Comparison of ENCODE assay signal across 13 cellular contexts in genomic region chr12:82708507-82708906, GRCh38. TPM values are rescaled to one million over a fixed set of nuclear protein-coding genes. Genes with fewer than 3 reads are reported as not detected.
DNase-seq lines count a peak whose midpoint lies in the region; ATAC-seq and TF ChIP-seq lines count a peak whose summit lies in the region.
"Had no signal": no experiment of that assay in that cellular context is flagged by ENCODE, and none has a peak within 500 bp of the region (broad histone marks: within the 10 kb centered on the region; RNA-seq: fewer than 3 reads in every experiment).

No MANE protein-coding gene starts in this region.

- H3K36me3 Mint-ChIP-seq in H9 (ENCODE audit: insufficient read depth in 1 of 3, low read depth in 3 of 3) (peaks cover 10 to 20% (median 14%) of the 10 kb centered on the region in 3 experiments; a peak in 6 of 7 replicates), chondrocyte (ENCODE audit: low read depth) (peaks cover 2% of the 10 kb centered on the region)

- H3K79me1 ChIP-seq in H9 (ENCODE audit: insufficient read depth, low read depth, low read length, poor library complexity, severe bottlenecking) = no peaks in the 10 kb centered on the region

- TF ChIP-seq CTCF in H9 (conservative IDR thresholded peaks at IDR 0.05) = no peak
- TF ChIP-seq CTCF in dorsolateral prefrontal cortex (IDR thresholded peaks at IDR 0.05 in 54 of 56, conservative IDR thresholded peaks at IDR 0.05 in 2 of 56; ENCODE audit: low read depth in 1 of 56, partially characterized antibody in 56 of 56) = peak in 6 of 56 donors; percentile 7 to 33 (median 18)
- no peak for TF ChIP-seq CTCF in chondrocyte (IDR thresholded peaks at IDR 0.05)

- peak overlapping the region in 8 of 59 donors; percentile 3 to 27 (median 20) for H3K4me3 ChIP-seq in dorsolateral prefrontal cortex

- H3K27me3 Mint-ChIP-seq in H9 (ENCODE audit: low read depth) (no peaks in the 10 kb centered on the region), chondrocyte (ENCODE audit: low read depth) (no peaks in the 10 kb centered on the region)
- H3K27me3 Mint-ChIP-seq: CD4-positive, alpha-beta T cell; naive thymus-derived CD4-positive, alpha-beta T cell had no signal

- WGBS in H9 (ENCODE audit: extremely low coverage, insufficient read length, low lambda C conversion rate) = no CpG with 5 or more reads among the region's 6 CpGs

- H4K5ac ChIP-seq in H9 (ENCODE audit: insufficient read length, low read depth, low read length) = peak overlapping the region; percentile 3

- no peaks in the 10 kb centered on the region for H3K23me2 ChIP-seq in H9 (ENCODE audit: insufficient read length, low read depth, low read length, poor library complexity, severe bottlenecking)

- H3K14ac ChIP-seq in H9 (ENCODE audit: insufficient read depth, low read length) = 0 out of 2 replicates have a peak overlapping the region, but pooled peaks have one; percentile 36

- H3K27me3 ChIP-seq in H9 (ENCODE audit: insufficient read depth, low read length) = no peaks in the 10 kb centered on the region
- H3K27me3 ChIP-seq in dorsolateral prefrontal cortex = no peaks in the 10 kb centered on the region

- H2BK12ac ChIP-seq in H9 (ENCODE audit: insufficient read length, low read depth, low read length) = no peak overlapping the region

- H3K27ac Mint-ChIP-seq in H9 = peak overlapping the region; percentile 21 to 92 (median 80); a peak in 6 of 7 replicates
- no peak overlapping the region for H3K27ac Mint-ChIP-seq in chondrocyte (ENCODE audit: unreplicated experiment)
- H3K27ac Mint-ChIP-seq: CD4-positive, alpha-beta T cell; naive thymus-derived CD4-positive, alpha-beta T cell had no signal

- H4K8ac ChIP-seq in H9 (replicated peaks; ENCODE audit: insufficient read length, low read depth, low read length) = no peak overlapping the region

- H3K4me1 Mint-ChIP-seq in H9 (peaks cover 19 to 26% of the 10 kb centered on the region in 2 experiments), chondrocyte (ENCODE audit: low read depth) (no peaks in the 10 kb centered on the region)

- H3K18ac ChIP-seq in H9 (ENCODE audit: insufficient read length, low read depth, low read length) = no peak overlapping the region

- no peak overlapping the region for H2BK120ac ChIP-seq in H9 (ENCODE audit: low read depth, low read length, poor library complexity, severe bottlenecking)

- H2BK20ac ChIP-seq in H9 (ENCODE audit: low read depth, low read length, poor library complexity, severe bottlenecking) = no peak overlapping the region

- no peak overlapping the region for H3K9ac ChIP-seq in H9 (ENCODE audit: extremely low read depth, insufficient read length, low read length)

- no peak overlapping the region for H3K4ac ChIP-seq in H9 (ENCODE audit: low read depth, low read length)

- H3K4me3 Mint-ChIP-seq in H9 = no peak overlapping the region
- no peak overlapping the region for H3K4me3 Mint-ChIP-seq in chondrocyte (ENCODE audit: unreplicated experiment)
- H3K4me3 Mint-ChIP-seq: CD4-positive, alpha-beta T cell; naive thymus-derived CD4-positive, alpha-beta T cell had no signal

- H3K27ac ChIP-seq in H9 (ENCODE audit: insufficient read length, low read depth, low read length) (no peak overlapping the region), dorsolateral prefrontal cortex (peak overlapping the region; percentile 37 to 95 (median 83))

- peaks cover 8% of the 10 kb centered on the region; the same call in 1 of the 2 replicates for H3K4me1 ChIP-seq in H9 (ENCODE audit: insufficient read depth, low read length)

- H3K4me2 ChIP-seq in H9 (ENCODE audit: insufficient read depth, insufficient read length, low read length) = no peak overlapping the region

- H3K56ac ChIP-seq in H9 (ENCODE audit: insufficient read length, low read depth, low read length) = no peak overlapping the region

- intact Hi-C loops in dorsolateral prefrontal cortex (cut with DNase I) = no loop called here
- intact Hi-C loops in sciatic nerve (cut with DNase I) = no loop called here

- H3T11ph ChIP-seq in H9 (ENCODE audit: low read length) = no peak overlapping the region

- H3K23ac ChIP-seq in H9 (ENCODE audit: insufficient read length, low read depth, low read length) = no peak overlapping the region

- DNase-seq in H9 (peak; percentile 58), dorsolateral prefrontal cortex (peak in 9 of 10 donors; percentile 70 to 89 (median 78)), islet precursor cell (peak; percentile 66), sciatic nerve (ENCODE audit: low spot score) (no peak), chondrocyte (ENCODE audit: low spot score) (no peak), glomerular visceral epithelial cell (ENCODE audit: extremely low spot score) (no peak)
- DNase-seq in activated T-cell treated with anti-CD3 and anti-CD28 coated beads, Interleukin-2, amount 50 U/mL, for 48 hours = no peak
- DNase-seq: activated CD4-positive, alpha-beta T cell treated with anti-CD3 and anti-CD28 coated beads for 48 hours; CD4-positive, alpha-beta T cell; naive thymus-derived CD4-positive, alpha-beta T cell; NCI-H510A treated with DMSO at 0.1 percent for 48 hours; stimulated activated CD4-positive, alpha-beta T cell treated with anti-CD3 and anti-CD28 coated beads, Interleukin-4, amount 100 ng/mL, for 24 hours had no signal

- H2AK5ac ChIP-seq in H9 (ENCODE audit: insufficient read length, low read length) = no peak overlapping the region

- H3K9me3 Mint-ChIP-seq in H9 (peaks cover 4% of the 10 kb centered on the region in 2 experiments; a peak in 2 of 5 replicates), chondrocyte (ENCODE audit: low read depth) (no peaks in the 10 kb centered on the region)
- H3K9me3 Mint-ChIP-seq: CD4-positive, alpha-beta T cell had no signal

- H2BK15ac ChIP-seq in H9 (ENCODE audit: low read depth, low read length) = no peak overlapping the region

- no peaks in the 10 kb centered on the region for H4K20me1 ChIP-seq in H9 (ENCODE audit: control insufficient read depth, insufficient read depth, insufficient read length)

- H2AFZ ChIP-seq in H9 (ENCODE audit: low read length) = no peak overlapping the region

- no peak overlapping the region for H4K91ac ChIP-seq in H9 (ENCODE audit: insufficient read length, low read depth, low read length)

- H3K9me3 ChIP-seq in H9 (ENCODE audit: control insufficient read depth, low read depth, low read length) = no peaks in the 10 kb centered on the region

- ATAC-seq in sciatic nerve (peak; percentile 71), HG02938 (IDR thresholded peaks at IDR 0.05; ENCODE audit: unreplicated experiment) (no peak)
- ATAC-seq: naive thymus-derived CD4-positive, alpha-beta T cell had no signal

- H2BK5ac ChIP-seq in H9 (ENCODE audit: insufficient read length, low read length) = no peak overlapping the region

- H3K79me2 ChIP-seq in H9 (ENCODE audit: insufficient read depth, low read length) = no peaks in the 10 kb centered on the region

RNA-seq across cellular contexts. Expression of gene TMTC2, which starts 21.8 kb away (rescaled TPM):
- total RNA-seq in H9 (2021) = 2.8 and 3.1 TPM in 2 replicates
- total RNA-seq in dorsolateral prefrontal cortex = 100 to 1,000 TPM in 6 of 120 experiments, 10 to 100 TPM in 114; 20.2 to 179 (median 47.3) TPM
- 25.5 TPM for total RNA-seq in sciatic nerve
- total RNA-seq in chondrocyte = 1.4 to 8.9 TPM (median 1.9 TPM) in 3 replicates

Comparison
In these comparisons a context has a peak if more than half of its experiments do, and no peak if none do; other contexts are left out.
1. DNase-seq: peak in H9 (single experiment), dorsolateral prefrontal cortex (9 of 10) and islet precursor cell (single experiment); none in sciatic nerve (single experiment), chondrocyte (single experiment), glomerular visceral epithelial cell (single experiment) and activated T-cell treated with anti-CD3 and anti-CD28 coated beads, Interleukin-2, amount 50 U/mL, for 48 hours (0 of 2).